Comparison of ENCODE assay signal across 20 cellular contexts in the genomic region with DNA sequence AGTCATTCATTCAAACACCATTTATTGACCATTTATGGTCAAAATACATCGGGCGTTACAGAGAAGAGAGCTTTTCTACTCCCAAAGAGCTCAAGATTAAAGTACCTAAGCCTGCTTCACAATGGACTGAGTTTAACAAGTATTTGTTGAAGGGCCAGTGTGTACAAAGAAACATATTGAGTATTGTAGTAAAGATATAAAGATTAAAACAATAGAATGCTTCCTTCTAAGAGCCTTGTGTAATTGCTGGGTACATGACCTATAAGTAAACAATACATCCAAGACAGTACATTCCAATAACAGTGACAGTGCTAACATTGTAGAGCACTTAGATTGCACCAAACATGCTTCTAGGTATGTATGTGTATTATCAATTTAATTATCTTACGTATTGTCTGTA.
A peak's percentile ranks its signal among the peaks of the same experiment; 100 is the strongest.
DNase-seq lines count a peak whose midpoint lies in the region; ATAC-seq, FAIRE-seq and TF ChIP-seq lines count a peak whose summit lies in the region.
"Had no signal": no experiment of that assay in that cellular context is flagged by ENCODE, and none has a peak within 500 bp of the region (broad histone marks: within the 10 kb centered on the region; RNA-seq: fewer than 3 reads in every experiment).

No MANE protein-coding gene starts in this region.

- no peaks in the 10 kb centered on the region for H3K9me3 ChIP-seq in esophagus muscularis mucosa
- H3K9me3 ChIP-seq: A549 had no signal

- no peak for DNase-seq in D721Med (ENCODE audit: insufficient read length, low spot score)
- DNase-seq in HT-29 (ENCODE audit: low spot score): peak; percentile 15
- DNase-seq in left colon: no peak
- no peak for DNase-seq in epidermal melanocyte (ENCODE audit: insufficient read length, low spot score)
- no peak for DNase-seq in esophagus muscularis mucosa (ENCODE audit: extremely low spot score)
- DNase-seq: ACHN; AML-193; C1 segment of cervical spinal cord; Calu3; CD4-positive, alpha-beta memory T cell; COR-L47; DMS153; DND-41; H7; HCEC 1CT had no signal

- WGBS in esophagus muscularis mucosa: 96% methylated on average over 3 of the region's 3 CpGs

- intact Hi-C loops in left colon (cut with DNase I, micrococcal nuclease) (no loop called here), esophagus muscularis mucosa (cut with DNase I) (no loop called here)

- peak; percentile 53 for FAIRE-seq in D721Med (lab: Jason Lieb, UNC)
- FAIRE-seq: A549, G401.6, GM12892, H1 had no signal

- no peak for TF ChIP-seq CTCF in D721Med (IDR thresholded peaks at IDR 0.05; ENCODE audit: insufficient read depth, missing control alignments)
- TF ChIP-seq CTCF in esophagus muscularis mucosa (IDR thresholded peaks at IDR 0.05): no peak

- no peaks in the 10 kb centered on the region for H3K4me1 ChIP-seq in esophagus muscularis mucosa
- H3K4me1 ChIP-seq: A549 had no signal

- peak; percentile 81 for ATAC-seq in left colon
- no peak for ATAC-seq in HG03460 (IDR thresholded peaks at IDR 0.05; ENCODE audit: unreplicated experiment)
- ATAC-seq: A549 had no signal

- no peak overlapping the region for H3K27ac ChIP-seq in esophagus muscularis mucosa (replicated peaks in 1 of 4)
- H3K27ac ChIP-seq: A549 had no signal

- H3K27me3 ChIP-seq in esophagus muscularis mucosa: no peaks in the 10 kb centered on the region

- no peak for TF ChIP-seq EP300 in esophagus muscularis mucosa (IDR thresholded peaks at IDR 0.05)

- TF ChIP-seq POLR2A in esophagus muscularis mucosa (IDR thresholded peaks at IDR 0.05; ENCODE audit: low read depth): no peak

- H3K4me3 ChIP-seq in esophagus muscularis mucosa: no peak overlapping the region
- H3K4me3 ChIP-seq: A549 had no signal

- no peaks in the 10 kb centered on the region for H3K36me3 ChIP-seq in esophagus muscularis mucosa
